23 cellular contexts compared by ENCODE assay signal in the genomic region with DNA sequence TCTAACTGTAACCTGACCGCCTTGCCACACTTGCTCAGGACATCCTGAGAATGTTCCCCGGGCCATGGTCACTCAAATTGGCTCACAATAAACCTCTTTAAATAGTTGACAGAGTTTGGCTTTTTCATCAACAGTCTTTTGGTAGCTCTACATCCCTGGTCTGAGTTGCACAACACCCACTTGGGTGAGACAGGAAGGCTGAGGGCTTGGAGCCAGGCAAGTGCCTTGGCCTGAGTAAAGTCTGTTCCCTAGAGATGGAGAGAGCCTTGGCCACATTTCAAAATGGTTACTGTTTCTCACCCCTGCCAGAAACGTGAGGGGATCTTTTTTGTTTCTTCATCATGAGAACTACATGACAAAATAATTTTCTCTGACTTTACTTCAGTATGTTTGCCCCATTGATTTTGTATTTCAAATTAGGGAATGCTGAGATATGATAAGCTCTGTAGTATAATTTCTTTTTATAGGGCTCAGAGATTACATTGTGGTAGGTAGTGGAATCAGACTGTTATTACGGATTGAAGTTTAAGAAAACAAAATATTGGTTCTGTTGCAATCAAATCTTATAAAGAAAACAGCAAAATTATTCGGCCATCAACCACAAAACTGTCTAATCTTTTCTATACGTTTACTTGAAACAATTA. TPM values are rescaled to one million over a fixed set of nuclear protein-coding genes. Genes with fewer than 3 reads are reported as not detected.
DNase-seq lines count a peak whose midpoint lies in the region; ATAC-seq and TF ChIP-seq lines count a peak whose summit lies in the region.
"Had no signal": no experiment of that assay in that cellular context is flagged by ENCODE, and none has a peak within 500 bp of the region (broad histone marks: within the 10 kb centered on the region; RNA-seq: fewer than 3 reads in every experiment).

No MANE protein-coding gene starts in this region.

- H3K27ac ChIP-seq in psoas muscle: no peak overlapping the region
- H3K27ac ChIP-seq: foreskin keratinocyte, prostate gland had no signal

- intact Hi-C loops in psoas muscle (cut with DNase I): no loop called here

- TF ChIP-seq CTCF in fibroblast of the aortic adventitia (IDR thresholded peaks at IDR 0.05; ENCODE audit: insufficient read depth, low read length) (no peak), psoas muscle (IDR thresholded peaks at IDR 0.05) (no peak)

- no peaks in the 10 kb centered on the region for H3K36me3 ChIP-seq in psoas muscle (ENCODE audit: insufficient read depth in 1 of 2, low read depth in 1 of 2)
- H3K36me3 ChIP-seq: prostate gland had no signal

- H3K4me3 ChIP-seq in fibroblast of the aortic adventitia (ENCODE audit: low read depth, low read length) (no peak overlapping the region), psoas muscle (no peak overlapping the region)
- H3K4me3 ChIP-seq: prostate gland had no signal

- peak in 2 of 4 donors; percentile 72 to 87 for ATAC-seq in psoas muscle
- no peak for ATAC-seq in HG03175 (IDR thresholded peaks at IDR 0.05; ENCODE audit: unreplicated experiment)
- ATAC-seq: effector memory CD8-positive, alpha-beta T cell; left colon; T-cell had no signal

- peak; percentile 10 for DNase-seq in GM04504 (ENCODE audit: low read depth)
- peak; percentile 47 for DNase-seq in NCI-H226
- peak; percentile 72 for DNase-seq in fibroblast of the aortic adventitia (ENCODE audit: low read depth)
- peak; percentile 31 to 79 for DNase-seq in psoas muscle
- no peak for DNase-seq in foreskin melanocyte
- DNase-seq in COLO829 (ENCODE audit: low spot score): no peak
- no peak for DNase-seq in NCI-H2227 (lab: John Stamatoyannopoulos, UW; ENCODE audit: unreplicated experiment)
- DNase-seq: activated CD4-positive, alpha-beta T cell treated with anti-CD3 and anti-CD28 coated beads, Interleukin-2, amount 50 U/mL, for 4 hours; activated naive CD4-positive, alpha-beta T cell treated with Interleukin-2 at 50 U/mL for 16 hours; activated T-cell treated with anti-CD3 and anti-CD28 coated beads for 4 hours; C1 segment of cervical spinal cord; effector memory CD8-positive, alpha-beta T cell; foreskin keratinocyte; GDM1; left colon; NCI-H1105; NCI-H2081 treated with DMSO at 0.1 percent for 48 hours; NCI-H524; SHP77; stimulated activated CD8-positive, alpha-beta memory T cell treated with anti-CD3 and anti-CD28 coated beads, Interleukin-4, amount 100 ng/mL, for 48 hours; T-cell had no signal

- H3K4me1 ChIP-seq in psoas muscle: peaks cover 18% of the 10 kb centered on the region
- H3K4me1 ChIP-seq: foreskin keratinocyte, prostate gland had no signal

- no peaks in the 10 kb centered on the region for H3K9me3 ChIP-seq in psoas muscle
- H3K9me3 ChIP-seq: prostate gland had no signal

- WGBS in psoas muscle, 3 donors: 55 to 64% (median 56%) methylated on average over 6 of the region's 6 CpGs

- H3K27me3 ChIP-seq in psoas muscle (ENCODE audit: insufficient read depth in 3 of 3, low read length in 2 of 3): no peaks in the 10 kb centered on the region
- H3K27me3 ChIP-seq: foreskin keratinocyte had no signal

RNA-seq across cellular contexts. Expression of gene NETO2, which starts 53.9 kb away (rescaled TPM):
- total RNA-seq in fibroblast of the aortic adventitia (ENCODE audit: low replicate concordance): 1.7 and 6.0 TPM in 2 replicates
- total RNA-seq in psoas muscle: 1 to 10 TPM; 1.6 to 3.9 (median 3.2) TPM
- polyA plus RNA-seq in psoas muscle: 10 to 100 TPM in 2 of 3 donors, 1 to 10 TPM in 1; 4.6 to 30.5 (median 14.1) TPM

Comparison
In these comparisons a context has a peak if more than half of its experiments do, and no peak if none do; other contexts are left out.
1. DNase-seq: peak in GM04504 (single experiment), NCI-H226 (single experiment), fibroblast of the aortic adventitia (single experiment) and psoas muscle (2 of 2); none in foreskin melanocyte (single experiment), COLO829 (single experiment) and NCI-H2227 (single experiment).